ENCODE assay signal across 9 cellular contexts in genomic region chr1:109133815-109134214, GRCh38. TPM values are rescaled to one million over a fixed set of nuclear protein-coding genes. Genes with fewer than 3 reads are reported as not detected.
DNase-seq lines count a peak whose midpoint lies in the region; ATAC-seq, FAIRE-seq and TF ChIP-seq lines count a peak whose summit lies in the region.
"Had no signal": no experiment of that assay in that cellular context is flagged by ENCODE, and none has a peak within 500 bp of the region (broad histone marks: within the 10 kb centered on the region; RNA-seq: fewer than 3 reads in every experiment).

No MANE protein-coding gene starts in this region.

- no peaks in the 10 kb centered on the region for H3K9me3 Mint-ChIP-seq in activated naive CD4-positive, alpha-beta T cell treated with anti-CD3 and anti-CD28 coated beads, Interleukin-2, amount 50 U/mL, for 72 hours

- H3K4me1 ChIP-seq in muscle layer of duodenum (ENCODE audit: control insufficient read depth in 1 of 2, insufficient read depth in 2 of 2, low read length in 2 of 2) = peaks cover 0 to 11% of the 10 kb centered on the region in 2 donors

- peak; percentile 48 for FAIRE-seq in GM12892 (lab: Jason Lieb, UNC)

- no peaks in the 10 kb centered on the region for H3K36me3 ChIP-seq in muscle layer of duodenum (ENCODE audit: control insufficient read depth in 1 of 2, insufficient read depth in 2 of 2, low read length in 2 of 2)

- peak; percentile 57 for ATAC-seq in HG03064 (IDR thresholded peaks at IDR 0.05; ENCODE audit: low read depth, unreplicated experiment)
- peak in 1 of 2 donors; percentile 65 for ATAC-seq in activated naive CD4-positive, alpha-beta T cell treated with anti-CD3 and anti-CD28 coated beads, Interleukin-2, amount 50 U/mL, for 72 hours
- ATAC-seq in GM21526 (IDR thresholded peaks at IDR 0.05; ENCODE audit: low FRiP score, unreplicated experiment) = no peak
- no peak for ATAC-seq in GM18520 (IDR thresholded peaks at IDR 0.05; ENCODE audit: unreplicated experiment)

- TF ChIP-seq POLR2A in GM12892 (IDR thresholded peaks at IDR 0.05; ENCODE audit: low read depth, low read length) = no peak

- H3K36me3 Mint-ChIP-seq in activated naive CD4-positive, alpha-beta T cell treated with anti-CD3 and anti-CD28 coated beads, Interleukin-2, amount 50 U/mL, for 72 hours = no peaks in the 10 kb centered on the region

- no peaks in the 10 kb centered on the region for H3K27me3 ChIP-seq in muscle layer of duodenum (ENCODE audit: low read depth, low read length)

- DNase-seq in GM12892 (ENCODE audit: insufficient read length) (no peak), HPDE6-E6E7 (ENCODE audit: extremely low spot score) (no peak)
- DNase-seq in activated naive CD4-positive, alpha-beta T cell treated with anti-CD3 and anti-CD28 coated beads, Interleukin-2, amount 50 U/mL, for 72 hours (ENCODE audit: low spot score in 2 of 2) = no peak
- DNase-seq in effector CD4-positive, alpha-beta T cell = no peak
- DNase-seq: IMR-90 had no signal

- H3K27ac Mint-ChIP-seq in activated naive CD4-positive, alpha-beta T cell treated with anti-CD3 and anti-CD28 coated beads, Interleukin-2, amount 50 U/mL, for 72 hours = peak overlapping the region; percentile 11 to 32

- H3K27ac ChIP-seq in muscle layer of duodenum (ENCODE audit: low read length) = peak overlapping the region; percentile 79

- no peak overlapping the region for H3K4me3 ChIP-seq in muscle layer of duodenum (ENCODE audit: low read depth in 1 of 2, low read length in 2 of 2)

- H3K9me3 ChIP-seq in muscle layer of duodenum (ENCODE audit: control insufficient read depth in 1 of 2, low read length in 2 of 2) = no peaks in the 10 kb centered on the region

RNA-seq across cellular contexts. Expression of gene ELAPOR1, which starts 19.9 kb away (rescaled TPM):
- not detected for polyA plus RNA-seq in GM12892 (2012; ENCODE audit: missing spikeins)
- 10 to 100 TPM in 1 of 2 donors, 1 to 10 TPM in 1; 5.7 to 15.0 TPM for total RNA-seq in activated naive CD4-positive, alpha-beta T cell treated with anti-CD3 and anti-CD28 coated beads, Interleukin-2, amount 50 U/mL, for 72 hours

RNA-seq across cellular contexts. Expression of gene TMEM167B, which starts 43.3 kb away (rescaled TPM):
- 24.4 TPM for polyA plus RNA-seq in GM12892 (2012; ENCODE audit: missing spikeins)
- 10 to 100 TPM; 24.0 to 54.9 TPM for total RNA-seq in activated naive CD4-positive, alpha-beta T cell treated with anti-CD3 and anti-CD28 coated beads, Interleukin-2, amount 50 U/mL, for 72 hours

RNA-seq across cellular contexts. Expression of gene TAF13, which starts 58.0 kb away (rescaled TPM):
- 23.5 TPM for polyA plus RNA-seq in GM12892 (2012; ENCODE audit: missing spikeins)
- total RNA-seq in activated naive CD4-positive, alpha-beta T cell treated with anti-CD3 and anti-CD28 coated beads, Interleukin-2, amount 50 U/mL, for 72 hours = 10 to 100 TPM; 15.4 to 49.0 TPM
